ENCODE assay signal across 8 cellular contexts in genomic region chr7:30159698-30160143, GRCh38. TPM values are rescaled to one million over a fixed set of nuclear protein-coding genes. Genes with fewer than 3 reads are reported as not detected.
DNase-seq lines count a peak whose midpoint lies in the region; ATAC-seq and TF ChIP-seq lines count a peak whose summit lies in the region.

No MANE protein-coding gene starts in this region.

- no peaks in the 10 kb centered on the region for H3K27me3 Mint-ChIP-seq in chondrocyte (ENCODE audit: low read depth)
- H3K27me3 Mint-ChIP-seq in natural killer cell treated with Interleukin-12 subunit alpha and Interleukin-12 subunit beta and Interleukin-15 and Interleukin-18, amount 100 ng/mL, for 72 hours, result no peaks in the 10 kb centered on the region

- DNase-seq in AML-193 (lab: John Stamatoyannopoulos, UW) (peak; percentile 97 to 98), NOMO-1 treated with dmso at 0.1 percent for 144 hours (lab: John Stamatoyannopoulos, UW; ENCODE audit: unreplicated experiment) (peak; percentile 91), chondrocyte (ENCODE audit: low spot score) (no peak)
- DNase-seq in natural killer cell treated with Interleukin-12 subunit alpha and Interleukin-12 subunit beta and Interleukin-15 and Interleukin-18, amount 100 ng/mL, for 72 hours (ENCODE audit: low spot score), result no peak
- DNase-seq in activated CD4-positive, CD25-positive, alpha-beta regulatory T cell (lab: John Stamatoyannopoulos, UW), result no peak

- H3K27ac Mint-ChIP-seq in chondrocyte (ENCODE audit: unreplicated experiment), result no peak overlapping the region
- peak overlapping the region; percentile 6 to 99 for H3K27ac Mint-ChIP-seq in natural killer cell treated with Interleukin-12 subunit alpha and Interleukin-12 subunit beta and Interleukin-15 and Interleukin-18, amount 100 ng/mL, for 72 hours

- no peaks in the 10 kb centered on the region for H3K9me3 Mint-ChIP-seq in chondrocyte (ENCODE audit: low read depth)
- no peaks in the 10 kb centered on the region for H3K9me3 Mint-ChIP-seq in natural killer cell treated with Interleukin-12 subunit alpha and Interleukin-12 subunit beta and Interleukin-15 and Interleukin-18, amount 100 ng/mL, for 72 hours

- no peak overlapping the region for H3K4me3 Mint-ChIP-seq in chondrocyte (ENCODE audit: unreplicated experiment)
- H3K4me3 Mint-ChIP-seq in natural killer cell treated with Interleukin-12 subunit alpha and Interleukin-12 subunit beta and Interleukin-15 and Interleukin-18, amount 100 ng/mL, for 72 hours, result peak overlapping the region; percentile 55

- TF ChIP-seq CTCF in GM12873 (IDR thresholded peaks at IDR 0.05; ENCODE audit: insufficient read depth, low read depth, low read length, missing control alignments), result peak; percentile 32
- TF ChIP-seq CTCF in chondrocyte (IDR thresholded peaks at IDR 0.05), result peak; percentile 44

- peaks cover 27% of the 10 kb centered on the region for H3K4me1 Mint-ChIP-seq in chondrocyte (ENCODE audit: low read depth)
- peaks cover 54 to 56% of the 10 kb centered on the region in 2 donors for H3K4me1 Mint-ChIP-seq in natural killer cell treated with Interleukin-12 subunit alpha and Interleukin-12 subunit beta and Interleukin-15 and Interleukin-18, amount 100 ng/mL, for 72 hours (ENCODE audit: low read depth in 2 of 2)

- peak; percentile 52 to 55 for ATAC-seq in natural killer cell treated with Interleukin-12 subunit alpha and Interleukin-12 subunit beta and Interleukin-15 and Interleukin-18, amount 100 ng/mL, for 72 hours
- no peak for ATAC-seq in HG03460 (IDR thresholded peaks at IDR 0.05; ENCODE audit: unreplicated experiment)
- ATAC-seq in GM21723 (IDR thresholded peaks at IDR 0.05; ENCODE audit: unreplicated experiment), result no peak

- peaks cover 4% of the 10 kb centered on the region for H3K36me3 Mint-ChIP-seq in chondrocyte (ENCODE audit: low read depth)
- H3K36me3 Mint-ChIP-seq in natural killer cell treated with Interleukin-12 subunit alpha and Interleukin-12 subunit beta and Interleukin-15 and Interleukin-18, amount 100 ng/mL, for 72 hours, result no peaks in the 10 kb centered on the region

RNA-seq across cellular contexts. Expression of gene MTURN, which starts 24.9 kb away (rescaled TPM):
- 14.9 to 19.8 TPM (median 15.7 TPM) in 3 replicates for total RNA-seq in chondrocyte
- total RNA-seq in natural killer cell treated with Interleukin-12 subunit alpha and Interleukin-12 subunit beta and Interleukin-15 and Interleukin-18, amount 100 ng/mL, for 72 hours, result 10 to 100 TPM in 1 of 2 donors, 1 to 10 TPM in 1; 3.6 to 10.2 TPM

Comparison
In these comparisons a context has a peak if more than half of its experiments do, and no peak if none do; other contexts are left out.
1. DNase-seq: peak in AML-193 (2 of 2) and NOMO-1 treated with dmso at 0.1 percent for 144 hours (single experiment); none in chondrocyte (single experiment), natural killer cell treated with Interleukin-12 subunit alpha and Interleukin-12 subunit beta and Interleukin-15 and Interleukin-18, amount 100 ng/mL, for 72 hours (single experiment) and activated CD4-positive, CD25-positive, alpha-beta regulatory T cell (0 of 4).
2. ATAC-seq: peak in natural killer cell treated with Interleukin-12 subunit alpha and Interleukin-12 subunit beta and Interleukin-15 and Interleukin-18, amount 100 ng/mL, for 72 hours (2 of 2); none in HG03460 (single experiment) and GM21723 (single experiment).